20 cellular contexts compared by ENCODE assay signal in genomic region chr12:34348836-34349672, GRCh38.
DNase-seq lines count a peak whose midpoint lies in the region; ATAC-seq and TF ChIP-seq lines count a peak whose summit lies in the region.
"Had no signal": no experiment of that assay in that cellular context is flagged by ENCODE, and none has a peak within 500 bp of the region (broad histone marks: within the 10 kb centered on the region; RNA-seq: fewer than 3 reads in every experiment).

No MANE protein-coding gene starts in this region.

- POLR2A ChIA-PET in SK-N-SH (lab: Yijun Ruan, JAX): no interaction called here
- POLR2A ChIA-PET in MCF 10A (lab: Yijun Ruan, JAX): no interaction called here

- H3K4me1 ChIP-seq in SK-N-SH (ENCODE audit: control insufficient read depth in 1 of 2, insufficient read depth in 2 of 2, low read depth in 1 of 2, low read length in 1 of 2): no peaks in the 10 kb centered on the region

- no peak overlapping the region for H3K27ac Mint-ChIP-seq in natural killer cell treated with Interleukin-12 subunit alpha and Interleukin-12 subunit beta and Interleukin-15 and Interleukin-18, amount 100 ng/mL, for 72 hours
- H3K27ac Mint-ChIP-seq in MCF 10A (ENCODE audit: low read depth, unreplicated experiment): no peak overlapping the region
- H3K27ac Mint-ChIP-seq: B cell had no signal

- peak overlapping the region; percentile 37; the same call in 1 of the 2 replicates for H3K4me2 ChIP-seq in SK-N-SH

- intact Hi-C loops in MCF 10A (cut with micrococcal nuclease): no loop called here

- H3K27me3 Mint-ChIP-seq in natural killer cell treated with Interleukin-12 subunit alpha and Interleukin-12 subunit beta and Interleukin-15 and Interleukin-18, amount 100 ng/mL, for 72 hours: no peaks in the 10 kb centered on the region
- no peaks in the 10 kb centered on the region for H3K27me3 Mint-ChIP-seq in MCF 10A (ENCODE audit: insufficient read depth, unreplicated experiment)
- H3K27me3 Mint-ChIP-seq: B cell had no signal

- H3K27me3 ChIP-seq in MG63: peaks cover 52% of the 10 kb centered on the region
- H3K27me3 ChIP-seq in SK-N-SH (ENCODE audit: insufficient read depth): peaks cover 31% of the 10 kb centered on the region

- TF ChIP-seq EP300 in SK-N-SH (IDR thresholded peaks at IDR 0.05; ENCODE audit: borderline replicate concordance in 1 of 2, low read depth in 1 of 2, low read length in 1 of 2): no peak

- no TSS peak for BruUV-seq in MCF 10A (replicated peaks; lab: Mats Ljungman, UMichigan)

- 13% methylated on average over 29 of the region's 50 CpGs for WGBS in SK-N-SH (ENCODE audit: low lambda C conversion rate)

- H3K36me3 ChIP-seq in MG63 (no peaks in the 10 kb centered on the region), SK-N-SH (replicated peaks in 1 of 2; ENCODE audit: control insufficient read depth in 1 of 2, insufficient read depth in 2 of 2, low read length in 1 of 2) (no peaks in the 10 kb centered on the region)

- no peaks in the 10 kb centered on the region for H3K79me2 ChIP-seq in SK-N-SH (ENCODE audit: insufficient read depth)

- no peak for ATAC-seq in natural killer cell treated with Interleukin-12 subunit alpha and Interleukin-12 subunit beta and Interleukin-15 and Interleukin-18, amount 100 ng/mL, for 72 hours

- H4K20me1 ChIP-seq in SK-N-SH (ENCODE audit: insufficient read depth): no peaks in the 10 kb centered on the region

- H3K9me2 ChIP-seq in SK-N-SH: no peaks in the 10 kb centered on the region

- no peak overlapping the region for H3K27ac ChIP-seq in SK-N-SH (ENCODE audit: low read depth in 2 of 2, low read length in 1 of 2)

- no peaks in the 10 kb centered on the region for H3K4me1 Mint-ChIP-seq in natural killer cell treated with Interleukin-12 subunit alpha and Interleukin-12 subunit beta and Interleukin-15 and Interleukin-18, amount 100 ng/mL, for 72 hours (ENCODE audit: low read depth in 2 of 2)
- no peaks in the 10 kb centered on the region for H3K4me1 Mint-ChIP-seq in MCF 10A (ENCODE audit: insufficient read depth, unreplicated experiment)
- H3K4me1 Mint-ChIP-seq: B cell had no signal

- no peak overlapping the region for H3K4me3 Mint-ChIP-seq in natural killer cell treated with Interleukin-12 subunit alpha and Interleukin-12 subunit beta and Interleukin-15 and Interleukin-18, amount 100 ng/mL, for 72 hours
- no peak overlapping the region for H3K4me3 Mint-ChIP-seq in MCF 10A (ENCODE audit: unreplicated experiment)
- H3K4me3 Mint-ChIP-seq: B cell had no signal

- H3K9me3 Mint-ChIP-seq in natural killer cell treated with Interleukin-12 subunit alpha and Interleukin-12 subunit beta and Interleukin-15 and Interleukin-18, amount 100 ng/mL, for 72 hours: no peaks in the 10 kb centered on the region
- no peaks in the 10 kb centered on the region for H3K9me3 Mint-ChIP-seq in MCF 10A (ENCODE audit: unreplicated experiment)

- H3K9me3 ChIP-seq in MG63 (no peaks in the 10 kb centered on the region), SK-N-SH (no peaks in the 10 kb centered on the region)

- H3K9ac ChIP-seq in SK-N-SH: no peak overlapping the region

- H3K36me3 Mint-ChIP-seq in natural killer cell treated with Interleukin-12 subunit alpha and Interleukin-12 subunit beta and Interleukin-15 and Interleukin-18, amount 100 ng/mL, for 72 hours: no peaks in the 10 kb centered on the region
- peaks cover 10% of the 10 kb centered on the region for H3K36me3 Mint-ChIP-seq in MCF 10A (ENCODE audit: insufficient read depth, unreplicated experiment)

- H3F3A ChIP-seq in SK-N-SH (replicated peaks; ENCODE audit: insufficient read depth): no peaks in the 10 kb centered on the region

- CTCF ChIA-PET in SK-N-SH (lab: Yijun Ruan, JAX) (interaction anchor here (1.0 kb wide), 1 partner anchor 1594 kb away, joined by 3 read pairs; the partner anchor contains the start of gene YARS2), MCF 10A (lab: Yijun Ruan, JAX) (no interaction called here)

- H3K4me3 ChIP-seq in MG63 (peak overlapping the region; percentile 28; the same call in 1 of the 2 replicates), SK-N-SH (ENCODE audit: low read depth in 2 of 2, low read length in 1 of 2) (peak overlapping the region in 1 of 2 experiments; percentile 3; a peak in 1 of 4 replicates)

- peak overlapping the region; percentile 35; the same call in 1 of the 2 replicates for H2AFZ ChIP-seq in SK-N-SH (ENCODE audit: low read depth)

- DNase-seq in NCI-H748 (lab: John Stamatoyannopoulos, UW; ENCODE audit: unreplicated experiment) (peak; percentile 52), NCI-H748 treated with DMSO at 0.1 percent for 48 hours (lab: John Stamatoyannopoulos, UW) (no peak), MG63 (no peak), SK-N-SH (no peak), hypothalamus (lab: John Stamatoyannopoulos, UW) (no peak), ecto neural progenitor cell (ENCODE audit: low spot score) (no peak), MCF 10A (ENCODE audit: unreplicated experiment) (no peak)
- no peak for DNase-seq in natural killer cell treated with Interleukin-12 subunit alpha and Interleukin-12 subunit beta and Interleukin-15 and Interleukin-18, amount 100 ng/mL, for 72 hours (ENCODE audit: low spot score)
- DNase-seq: GOT3, HCEC 1CT, IMR-90, NCI-H1092 treated with DMSO at 0.1 percent for 48 hours, NCI-H1436 treated with DMSO at 0.1 percent for 48 hours, NCI-H1930, NCI-H2227 treated with DMSO at 0.1 percent for 48 hours, NCI-H510A, NCI-H774, SHP77, T-helper 2 cell had no signal

- TF ChIP-seq RAD21 in SK-N-SH (IDR thresholded peaks at IDR 0.05; ENCODE audit: low read length): no peak

- TF ChIP-seq CTCF in SK-N-SH (IDR thresholded peaks at IDR 0.05) (no peak), MCF 10A (IDR thresholded peaks at IDR 0.05; ENCODE audit: unreplicated experiment) (no peak)

TF ChIP-seq in SK-N-SH, 30 proteins besides CTCF, POLR2A, EP300 and RAD21:
- TF ChIP-seq GABPA (IDR thresholded peaks at IDR 0.05; ENCODE audit: low read depth) (no peak), POLR2AphosphoS5 (IDR thresholded peaks at IDR 0.05; ENCODE audit: low read depth, low read length) (no peak), RCOR1 (IDR thresholded peaks at IDR 0.05; ENCODE audit: low read length) (no peak), ELF1 (IDR thresholded peaks at IDR 0.05) (no peak), JUND (IDR thresholded peaks at IDR 0.05) (no peak), MAX (IDR thresholded peaks at IDR 0.05; ENCODE audit: low read depth) (no peak)
